In the genomic region with DNA sequence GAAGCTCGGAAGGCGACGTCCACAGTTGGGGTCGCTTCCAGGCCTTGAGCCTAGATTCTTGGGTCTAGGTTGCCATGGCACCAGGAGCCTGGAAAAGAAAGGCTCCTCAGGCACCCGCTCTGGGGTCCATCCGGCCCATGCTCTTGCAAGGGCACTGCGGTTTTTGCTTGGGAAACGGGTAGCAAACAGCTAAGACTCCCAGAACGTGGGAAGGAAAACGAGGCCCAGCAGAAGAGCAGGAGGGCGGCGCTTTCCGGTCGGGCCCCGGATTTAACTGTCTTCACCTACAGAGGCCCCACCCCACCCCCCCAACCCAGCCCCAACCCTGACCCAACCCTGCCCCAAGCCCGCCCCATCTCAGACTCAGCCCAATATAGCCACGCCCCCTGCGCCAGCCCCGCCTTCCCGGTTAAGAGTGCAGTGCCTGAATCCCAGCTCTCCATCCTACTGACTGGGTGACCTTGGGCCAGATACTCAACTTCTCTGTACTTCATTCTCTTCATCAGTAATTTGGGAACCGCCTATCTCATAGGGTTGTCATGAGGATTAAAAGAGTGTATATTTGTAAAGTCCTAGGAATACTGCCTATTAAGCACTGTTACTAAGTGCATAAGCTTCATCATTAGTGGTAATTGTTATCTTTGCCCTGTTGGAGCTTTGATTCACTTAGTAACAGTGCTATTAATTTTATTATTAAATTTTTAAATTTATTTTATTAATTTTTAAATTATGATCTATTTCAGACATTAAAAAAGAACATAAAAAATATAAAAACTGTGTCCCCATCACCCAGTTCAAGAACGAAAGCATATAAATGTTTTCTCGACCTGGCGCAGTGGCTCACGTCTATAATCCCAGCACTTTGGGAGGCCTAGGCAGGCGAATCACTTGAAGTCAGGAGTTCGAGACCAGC, we compare ENCODE assay signal across 8 cellular contexts. TPM values are rescaled to one million over a fixed set of nuclear protein-coding genes. Genes with fewer than 3 reads are reported as not detected.
DNase-seq lines count a peak whose midpoint lies in the region; ATAC-seq and TF ChIP-seq lines count a peak whose summit lies in the region.

No MANE protein-coding gene starts in this region.

- H3K27ac ChIP-seq in HUES6 (ENCODE audit: low read depth, low read length): peak overlapping the region; percentile 23; the same call in 1 of the 2 replicates
- H3K27ac ChIP-seq in lower lobe of right lung: no peak overlapping the region

- peaks cover 24% of the 10 kb centered on the region for H3K4me1 Mint-ChIP-seq in activated CD8-positive, alpha-beta T cell treated with anti-CD3 and anti-CD28 coated beads, Interleukin-2, amount 10 ng/mL, durations not matched to agents 7 days and 5 days (ENCODE audit: low read depth)
- H3K4me1 Mint-ChIP-seq in T-helper 2 cell treated with Interferon-gamma antibody and Interleukin-4, amounts not matched to agents 5 μg/mL and 100 μg/mL, for 36 hours (ENCODE audit: low read depth): peaks cover 8% of the 10 kb centered on the region

- no peak overlapping the region for H3K27ac Mint-ChIP-seq in activated CD8-positive, alpha-beta T cell treated with anti-CD3 and anti-CD28 coated beads, Interleukin-2, amount 10 ng/mL, durations not matched to agents 7 days and 5 days
- no peak overlapping the region for H3K27ac Mint-ChIP-seq in T-helper 2 cell treated with Interferon-gamma antibody and Interleukin-4, amounts not matched to agents 5 μg/mL and 100 μg/mL, for 36 hours

- TF ChIP-seq CTCF in lower lobe of right lung (IDR thresholded peaks at IDR 0.05): no peak

- H3K27me3 ChIP-seq in HUES6 (ENCODE audit: control insufficient read depth, insufficient read depth, low read length): no peaks in the 10 kb centered on the region
- no peaks in the 10 kb centered on the region for H3K27me3 ChIP-seq in lower lobe of right lung (ENCODE audit: low read depth)

- no peaks in the 10 kb centered on the region for H3K27me3 Mint-ChIP-seq in activated CD8-positive, alpha-beta T cell treated with anti-CD3 and anti-CD28 coated beads, Interleukin-2, amount 10 ng/mL, durations not matched to agents 7 days and 5 days (ENCODE audit: low read depth)
- no peaks in the 10 kb centered on the region for H3K27me3 Mint-ChIP-seq in T-helper 2 cell treated with Interferon-gamma antibody and Interleukin-4, amounts not matched to agents 5 μg/mL and 100 μg/mL, for 36 hours (ENCODE audit: low read depth)

- H3K4me3 ChIP-seq in HUES6 (ENCODE audit: low read depth, low read length): no peak overlapping the region
- H3K4me3 ChIP-seq in lower lobe of right lung: no peak overlapping the region

- CTCF ChIA-PET in activated CD8-positive, alpha-beta T cell treated with anti-CD3 and anti-CD28 coated beads, Interleukin-2, amount 10 ng/mL, durations not matched to agents 7 days and 5 days (lab: Charles Lee): interaction anchor here (1.0 to 1.1 kb wide), 2 partner anchors 55 to 178 kb away, joined by 3 to 6 read pairs; no protein-coding TSS in a partner anchor

- peak; percentile 64 for DNase-seq in CD1c-positive myeloid dendritic cell (ENCODE audit: extremely low spot score)
- peak; percentile 61 for DNase-seq in activated CD8-positive, alpha-beta T cell treated with anti-CD3 and anti-CD28 coated beads, Interleukin-2, amount 10 ng/mL, durations not matched to agents 7 days and 5 days
- DNase-seq in lower lobe of right lung: peak; percentile 79
- no peak for DNase-seq in NCI-H1930 (lab: John Stamatoyannopoulos, UW)
- DNase-seq in T-helper 2 cell treated with Interferon-gamma antibody and Interleukin-4, amounts not matched to agents 5 μg/mL and 100 μg/mL, for 36 hours (ENCODE audit: low spot score): no peak
- DNase-seq in midbrain (lab: John Stamatoyannopoulos, UW): no peak

- POLR2A ChIA-PET in activated CD8-positive, alpha-beta T cell treated with anti-CD3 and anti-CD28 coated beads, Interleukin-2, amount 10 ng/mL, durations not matched to agents 7 days and 5 days (lab: Charles Lee): no interaction called here

- H3K4me3 Mint-ChIP-seq in activated CD8-positive, alpha-beta T cell treated with anti-CD3 and anti-CD28 coated beads, Interleukin-2, amount 10 ng/mL, durations not matched to agents 7 days and 5 days: no peak overlapping the region
- H3K4me3 Mint-ChIP-seq in T-helper 2 cell treated with Interferon-gamma antibody and Interleukin-4, amounts not matched to agents 5 μg/mL and 100 μg/mL, for 36 hours: no peak overlapping the region

- H3K36me3 Mint-ChIP-seq in activated CD8-positive, alpha-beta T cell treated with anti-CD3 and anti-CD28 coated beads, Interleukin-2, amount 10 ng/mL, durations not matched to agents 7 days and 5 days (ENCODE audit: low read depth): no peaks in the 10 kb centered on the region
- H3K36me3 Mint-ChIP-seq in T-helper 2 cell treated with Interferon-gamma antibody and Interleukin-4, amounts not matched to agents 5 μg/mL and 100 μg/mL, for 36 hours (ENCODE audit: low read depth): no peaks in the 10 kb centered on the region

- H3K36me3 ChIP-seq in HUES6 (ENCODE audit: control insufficient read depth, insufficient read depth, low read length) (no peaks in the 10 kb centered on the region), lower lobe of right lung (no peaks in the 10 kb centered on the region)

- peak overlapping the region; percentile 51 for H3K9ac ChIP-seq in HUES6 (ENCODE audit: low read length)

- no peaks in the 10 kb centered on the region for H3K9me3 Mint-ChIP-seq in activated CD8-positive, alpha-beta T cell treated with anti-CD3 and anti-CD28 coated beads, Interleukin-2, amount 10 ng/mL, durations not matched to agents 7 days and 5 days (ENCODE audit: insufficient read depth)
- no peaks in the 10 kb centered on the region for H3K9me3 Mint-ChIP-seq in T-helper 2 cell treated with Interferon-gamma antibody and Interleukin-4, amounts not matched to agents 5 μg/mL and 100 μg/mL, for 36 hours

- H3K9me3 ChIP-seq in HUES6 (ENCODE audit: control insufficient read depth, insufficient read depth, low read depth, low read length) (no peaks in the 10 kb centered on the region), lower lobe of right lung (no peaks in the 10 kb centered on the region)

- peak; percentile 73 for ATAC-seq in activated CD8-positive, alpha-beta T cell treated with anti-CD3 and anti-CD28 coated beads, Interleukin-2, amount 10 ng/mL, durations not matched to agents 7 days and 5 days
- peak; percentile 13 to 45 for ATAC-seq in lower lobe of right lung
- ATAC-seq in HG02623 (IDR thresholded peaks at IDR 0.05; ENCODE audit: unreplicated experiment): no peak

- intact Hi-C loops in lower lobe of right lung (cut with DNase I): no loop called here

- H3K4me1 ChIP-seq in HUES6 (ENCODE audit: control insufficient read depth, insufficient read depth, low read length): peaks cover 29% of the 10 kb centered on the region
- peaks cover 15% of the 10 kb centered on the region for H3K4me1 ChIP-seq in lower lobe of right lung

RNA-seq across cellular contexts. Expression of a gene that starts 28.4 kb away (rescaled TPM):
- 1 to 10 TPM in 1 of 2 experiments, under 1 TPM in 1; 0.97 to 1.2 TPM for total RNA-seq in activated CD8-positive, alpha-beta T cell treated with anti-CD3 and anti-CD28 coated beads, Interleukin-2, amount 10 ng/mL, durations not matched to agents 7 days and 5 days
- 159 TPM for total RNA-seq in lower lobe of right lung

Comparison
In these comparisons a context has a peak if more than half of its experiments do, and no peak if none do; other contexts are left out.
1. DNase-seq: peak in CD1c-positive myeloid dendritic cell (single experiment), activated CD8-positive, alpha-beta T cell treated with anti-CD3 and anti-CD28 coated beads, Interleukin-2, amount 10 ng/mL, durations not matched to agents 7 days and 5 days (single experiment) and lower lobe of right lung (single experiment); none in NCI-H1930 (0 of 2), T-helper 2 cell treated with Interferon-gamma antibody and Interleukin-4, amounts not matched to agents 5 μg/mL and 100 μg/mL, for 36 hours (single experiment) and midbrain (single experiment).
2. RNA of a gene that starts 28.4 kb away (total RNA-seq): 159 TPM in lower lobe of right lung (single experiment); 0.97 to 1.2 TPM in activated CD8-positive, alpha-beta T cell treated with anti-CD3 and anti-CD28 coated beads, Interleukin-2, amount 10 ng/mL, durations not matched to agents 7 days and 5 days; every median in the first group is over 10 times any median in the second.